In genomic region chr21:15159382-15160020, GRCh38 we compare ENCODE assay signal across 1 cellular context.
TF ChIP-seq lines count a peak whose summit lies in the region.

No MANE protein-coding gene starts in this region.

TF ChIP-seq in K562, 482 proteins besides CTCF, POLR2A, EP300 and RAD21 (continued from another document):
- TF ChIP-seq ARNT (IDR thresholded peaks at IDR 0.05), result no peak
- peak; percentile 86 for TF ChIP-seq FOSL1 (tag; conservative IDR thresholded peaks at IDR 0.05)
- no peak for TF ChIP-seq ZFP30 (CRISPR knock-in tag; IDR thresholded peaks at IDR 0.05; ENCODE audit: borderline replicate concordance)
- TF ChIP-seq GTF2F1 (IDR thresholded peaks at IDR 0.05; ENCODE audit: low read depth, low read length), result no peak
- TF ChIP-seq ZNF174 (CRISPR knock-in tag; IDR thresholded peaks at IDR 0.05), result no peak
